Comparison of ENCODE assay signal across 8 cellular contexts in genomic region chr12:47900480-47901129, GRCh38. TPM values are rescaled to one million over a fixed set of nuclear protein-coding genes. Genes with fewer than 3 reads are reported as not detected.
DNase-seq lines count a peak whose midpoint lies in the region; ATAC-seq, FAIRE-seq and TF ChIP-seq lines count a peak whose summit lies in the region.

No MANE protein-coding gene starts in this region.

- H4K20me1 ChIP-seq in DND-41 (ENCODE audit: insufficient read depth, low read length) = no peaks in the 10 kb centered on the region

- H2AFZ ChIP-seq in DND-41 (ENCODE audit: low read depth, low read length) = no peak overlapping the region

- no peak overlapping the region for H3K9ac ChIP-seq in DND-41 (ENCODE audit: low read depth, low read length)

- H3K4me2 ChIP-seq in DND-41 (ENCODE audit: insufficient read depth, low read length) = no peak overlapping the region

- H3K27ac ChIP-seq in DND-41 (ENCODE audit: low read length) (no peak overlapping the region), WERI-Rb-1 (no peak overlapping the region), lower lobe of right lung (peak overlapping the region; percentile 64)

- peaks cover 4% of the 10 kb centered on the region; the same call in 1 of the 2 replicates for H3K27me3 Mint-ChIP-seq in HFFc6 (ENCODE audit: insufficient read depth)

- H3K9me3 Mint-ChIP-seq in HFFc6 = no peaks in the 10 kb centered on the region

- ATAC-seq in DND-41 (ENCODE audit: insufficient read depth, low read depth) (peak; percentile 60; the same call in 2 of the 3 replicates), lower lobe of right lung (peak; percentile 43 to 56), GM18517 (IDR thresholded peaks at IDR 0.05; ENCODE audit: unreplicated experiment) (no peak), HG03135 (IDR thresholded peaks at IDR 0.05; ENCODE audit: unreplicated experiment) (no peak)

- no peak for FAIRE-seq in HTR-8/SVneo (lab: Jason Lieb, UNC)

- H3K36me3 Mint-ChIP-seq in HFFc6 (ENCODE audit: low read depth) = no peaks in the 10 kb centered on the region

- H3K36me3 ChIP-seq in DND-41 (ENCODE audit: insufficient read depth, low read length) (no peaks in the 10 kb centered on the region), WERI-Rb-1 (no peaks in the 10 kb centered on the region), lower lobe of right lung (no peaks in the 10 kb centered on the region)

- TF ChIP-seq CTCF in DND-41 (IDR thresholded peaks at IDR 0.05; ENCODE audit: borderline replicate concordance, extremely low read depth, low read length, poor library complexity, severe bottlenecking) (peak; percentile 42), HFFc6 (IDR thresholded peaks at IDR 0.05) (peak; percentile 43), WERI-Rb-1 (IDR thresholded peaks at IDR 0.05; ENCODE audit: low read depth, low read length) (peak; percentile 44), lower lobe of right lung (IDR thresholded peaks at IDR 0.05) (no peak)

- no peak overlapping the region for H3K27ac Mint-ChIP-seq in HFFc6

- H3K4me1 ChIP-seq in DND-41 (ENCODE audit: insufficient read depth, low read length) (no peaks in the 10 kb centered on the region), lower lobe of right lung (peaks cover 58% of the 10 kb centered on the region)

- H3K4me3 ChIP-seq in DND-41 (ENCODE audit: low read depth in 1 of 2, low read length in 2 of 2) (no peak overlapping the region), WERI-Rb-1 (ENCODE audit: low read depth, low read length) (no peak overlapping the region), lower lobe of right lung (no peak overlapping the region)

- intact Hi-C loops in lower lobe of right lung (cut with DNase I) = no loop called here

- DNase-seq in DND-41 = peak; percentile 20
- no peak for DNase-seq in HFFc6
- DNase-seq in WERI-Rb-1 = peak; percentile 28
- DNase-seq in lower lobe of right lung = peak; percentile 63
- no peak for DNase-seq in HTR-8/SVneo (ENCODE audit: insufficient read length, low spot score)
- no peak for DNase-seq in activated naive CD4-positive, alpha-beta T cell (lab: John Stamatoyannopoulos, UW)

- no peak overlapping the region for H3K4me3 Mint-ChIP-seq in HFFc6

- H3K9me3 ChIP-seq in DND-41 (ENCODE audit: insufficient read depth, low read length, severe bottlenecking) (no peaks in the 10 kb centered on the region), WERI-Rb-1 (ENCODE audit: severe bottlenecking) (no peaks in the 10 kb centered on the region), lower lobe of right lung (no peaks in the 10 kb centered on the region)

- H3K27me3 ChIP-seq in DND-41 (ENCODE audit: insufficient read depth, low read length, poor library complexity) (peaks cover 25% of the 10 kb centered on the region), WERI-Rb-1 (ENCODE audit: insufficient read depth, low read depth, severe bottlenecking) (peaks cover 24% of the 10 kb centered on the region), lower lobe of right lung (ENCODE audit: low read depth) (no peaks in the 10 kb centered on the region)

- H3K4me1 Mint-ChIP-seq in HFFc6 (ENCODE audit: low read depth) = peaks cover 51% of the 10 kb centered on the region

- H3K79me2 ChIP-seq in DND-41 (ENCODE audit: insufficient read depth, low read length) = no peaks in the 10 kb centered on the region

RNA-seq across cellular contexts. Expression of gene VDR, which starts 4.2 kb away (rescaled TPM):
- 10 to 100 TPM in 3 of 6 experiments, 1 to 10 TPM in 3; 8.4 to 14.8 (median 10.1) TPM for total RNA-seq in HFFc6 (2021; fragmentation: NEBNext Ultra II Directional; extraction: Animal tissue kit (Norgen Biotek cat#: 25700))
- total RNA-seq in lower lobe of right lung = 24.3 TPM

Comparison
In these comparisons a context has a peak if more than half of its experiments do, and no peak if none do; other contexts are left out.
1. ATAC-seq: peak in DND-41 (single experiment) and lower lobe of right lung (2 of 2); none in GM18517 (single experiment) and HG03135 (single experiment).
2. DNase-seq: peak in DND-41 (single experiment), WERI-Rb-1 (single experiment) and lower lobe of right lung (single experiment); none in HFFc6 (single experiment), HTR-8/SVneo (single experiment) and activated naive CD4-positive, alpha-beta T cell (0 of 4).